ENCODE assay signal across 26 cellular contexts in the genomic region with DNA sequence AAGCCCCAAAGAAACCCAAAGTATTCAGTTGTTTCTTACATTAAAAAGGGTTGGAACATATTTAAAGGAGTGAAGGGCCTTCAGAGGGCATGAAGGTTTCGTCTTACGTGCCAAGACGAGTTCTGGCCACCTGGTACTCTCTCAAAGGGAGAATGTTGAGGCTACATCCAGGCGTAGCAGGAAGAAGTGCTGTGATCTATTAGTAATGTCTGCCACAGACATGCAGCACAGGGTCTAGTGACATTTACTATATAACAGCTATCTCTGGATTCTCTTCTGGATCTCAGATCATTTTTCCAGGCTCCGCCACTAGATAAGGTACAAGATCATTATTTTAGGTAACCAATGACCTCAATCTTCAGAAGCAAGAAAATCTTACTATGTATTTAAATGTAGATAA.
A peak's percentile ranks its signal among the peaks of the same experiment; 100 is the strongest.
DNase-seq lines count a peak whose midpoint lies in the region; ATAC-seq, FAIRE-seq and TF ChIP-seq lines count a peak whose summit lies in the region.
"Had no signal": no experiment of that assay in that cellular context is flagged by ENCODE, and none has a peak within 500 bp of the region (broad histone marks: within the 10 kb centered on the region; RNA-seq: fewer than 3 reads in every experiment).

No MANE protein-coding gene starts in this region.

- H3K27ac ChIP-seq in DND-41 (ENCODE audit: low read length) (no peak overlapping the region), HCT116 (ENCODE audit: low read depth, low read length) (no peak overlapping the region), PC-3 (ENCODE audit: low read length) (peak overlapping the region; percentile 42), keratinocyte (ENCODE audit: control insufficient read depth, insufficient read depth, low read length) (no peak overlapping the region), HepG2 (ENCODE audit: extremely low read length, insufficient read depth, low read length) (no peak overlapping the region)
- H3K27ac ChIP-seq: A549; BLaER1 treated with 17β-estradiol and CSF1 and Interleukin-3, amounts not matched to agents 10 nM and 100 nM; KMS-11; SJCRH30 had no signal

- dilution Hi-C loops in keratinocyte (cut with MboI; ENCODE audit: extremely low pct_ligation_motif_present, low sequenced_read_pairs) = no loop called here

- ATAC-seq in DND-41 (ENCODE audit: insufficient read depth, low read depth) (peak; percentile 42; the same call in 1 of the 3 replicates), HCT116 (no peak; the same call in 1 of the 2 replicates), PC-3 (no peak), SK-N-SH treated with all-trans-retinoic acid at 6 μM for 48 hours (no peak), HepG2 (no peak)
- ATAC-seq: A549 had no signal

- in situ Hi-C loops in HepG2 (cut with HindIII; ENCODE audit: extremely low pct_ligation_motif_present, low pct_unique_long_range_greater_than_20kb) = no loop called here

- H3K27me3 ChIP-seq in DND-41 (ENCODE audit: insufficient read depth, low read length, poor library complexity) (no peaks in the 10 kb centered on the region), HCT116 (ENCODE audit: insufficient read depth, low read length) (no peaks in the 10 kb centered on the region), PC-3 (ENCODE audit: low read length) (no peaks in the 10 kb centered on the region), keratinocyte (ENCODE audit: control insufficient read depth, extremely low read depth, insufficient read depth, low read length) (no peaks in the 10 kb centered on the region), HepG2 (ENCODE audit: control insufficient read depth in 1 of 2, insufficient read depth in 2 of 2, low read length in 2 of 2) (no peaks in the 10 kb centered on the region)
- H3K27me3 ChIP-seq: BLaER1 treated with 17β-estradiol and CSF1 and Interleukin-3, amounts not matched to agents 10 nM and 100 nM; SJCRH30 had no signal

- H3K36me3 ChIP-seq in DND-41 (ENCODE audit: insufficient read depth, low read length) (no peaks in the 10 kb centered on the region), HCT116 (ENCODE audit: control insufficient read depth in 1 of 2, insufficient read depth in 2 of 2, low read length in 2 of 2) (no peaks in the 10 kb centered on the region), PC-3 (ENCODE audit: low read depth, low read length) (no peaks in the 10 kb centered on the region), keratinocyte (ENCODE audit: control insufficient read depth in 2 of 2, extremely low read depth in 1 of 2, insufficient read depth in 2 of 2, low read length in 2 of 2) (no peaks in the 10 kb centered on the region), HepG2 (replicated peaks in 1 of 2; ENCODE audit: control insufficient read depth in 1 of 2, insufficient read depth in 2 of 2, low read length in 2 of 2) (no peaks in the 10 kb centered on the region)
- H3K36me3 ChIP-seq: BLaER1 treated with 17β-estradiol and CSF1 and Interleukin-3, amounts not matched to agents 10 nM and 100 nM; SJCRH30 had no signal

- TF ChIP-seq RAD21 in HCT116 (IDR thresholded peaks at IDR 0.05; ENCODE audit: low read depth) (no peak), HepG2 (CRISPR knock-in tag; IDR thresholded peaks at IDR 0.05) (no peak)

- FAIRE-seq in keratinocyte (lab: Jason Lieb, UNC) (no peak), HepG2 (lab: Jason Lieb, UNC) (no peak)
- FAIRE-seq: A549, D721Med, HTR-8/SVneo, RCC 7860 had no signal

- POLR2A ChIA-PET in HCT116 (lab: Charles Lee) (no interaction called here), PC-3 (lab: Charles Lee; ENCODE audit: unreplicated experiment) (no interaction called here), HepG2 (lab: Yijun Ruan, JAX) (no interaction called here)

- H3K4me1 ChIP-seq in DND-41 (ENCODE audit: insufficient read depth, low read length) (no peaks in the 10 kb centered on the region), HCT116 (ENCODE audit: control insufficient read depth in 1 of 2, insufficient read depth in 2 of 2, low read length in 2 of 2) (no peaks in the 10 kb centered on the region), PC-3 (ENCODE audit: insufficient read depth, low read length) (peaks cover 23% of the 10 kb centered on the region), keratinocyte (ENCODE audit: control insufficient read depth, extremely low read depth, insufficient read depth, low read length) (no peaks in the 10 kb centered on the region), HepG2 (ENCODE audit: insufficient read depth, low read length) (peaks cover 7% of the 10 kb centered on the region; the same call in 1 of the 2 replicates)
- H3K4me1 ChIP-seq: SJCRH30 had no signal

- H3K9me1 ChIP-seq in keratinocyte (ENCODE audit: control insufficient read depth, extremely low read depth, insufficient read depth, low read length) = no peaks in the 10 kb centered on the region

- H4K20me1 ChIP-seq in DND-41 (ENCODE audit: insufficient read depth, low read length) (no peaks in the 10 kb centered on the region), HCT116 (ENCODE audit: insufficient read depth) (no peaks in the 10 kb centered on the region), PC-3 (ENCODE audit: low read length) (no peaks in the 10 kb centered on the region), keratinocyte (ENCODE audit: control insufficient read depth, extremely low read depth, insufficient read depth, low read length) (no peaks in the 10 kb centered on the region), HepG2 (ENCODE audit: insufficient read depth, low read length) (no peaks in the 10 kb centered on the region)
- H4K20me1 ChIP-seq: BLaER1 treated with 17β-estradiol and CSF1 and Interleukin-3, amounts not matched to agents 10 nM and 100 nM had no signal

- no peak for DNase-seq in DND-41
- no peak for DNase-seq in HCT116 (ENCODE audit: low read depth, low spot score)
- no peak for DNase-seq in PC-3
- no peak for DNase-seq in keratinocyte (ENCODE audit: low read depth, low spot score)
- DNase-seq in NCI-H1694 treated with DMSO at 0.1 percent for 48 hours (lab: John Stamatoyannopoulos, UW) = no peak
- DNase-seq in SHP77 treated with DMSO at 0.1 percent for 48 hours (lab: John Stamatoyannopoulos, UW) = no peak
- DNase-seq in HepG2 (ENCODE audit: low spot score) = no peak
- DNase-seq: AML-193; CD4-positive, alpha-beta T cell; DMS79 treated with DMSO at 0.1 percent for 48 hours; H9; NCI-H1092; NCI-H1417 treated with DMSO at 0.1 percent for 48 hours; NCI-H187; NCI-H2081 treated with DMSO at 0.1 percent for 48 hours; NCI-H446 treated with DMSO at 0.1 percent for 48 hours; NCI-H526; T-helper 2 cell had no signal

- TF ChIP-seq EP300 in HepG2 (IDR thresholded peaks at IDR 0.05; ENCODE audit: low read depth in 2 of 2, low read length in 2 of 2) = no peak
- no peak for TF ChIP-seq EP300 in HepG2 (CRISPR knock-in tag; IDR thresholded peaks at IDR 0.05; ENCODE audit: borderline replicate concordance)

- RAD21 ChIA-PET in HCT116 (lab: Charles Lee; ENCODE audit: low non-redundant PET in 1 of 2, low total read pairs in 2 of 2, uncharacterized antibody in 2 of 2, unreplicated experiment in 2 of 2) = no interaction called here

- H3K9me2 ChIP-seq in HCT116 (ENCODE audit: insufficient read depth) (no peaks in the 10 kb centered on the region), PC-3 (replicated peaks; ENCODE audit: low read length) (no peaks in the 10 kb centered on the region; the same call in 1 of the 2 replicates)

- H3K9me3 ChIP-seq in DND-41 (ENCODE audit: insufficient read depth, low read length, severe bottlenecking) (no peaks in the 10 kb centered on the region), HCT116 (ENCODE audit: control insufficient read depth in 1 of 2, insufficient read depth in 1 of 2, low read depth in 1 of 2, low read length in 2 of 2) (no peaks in the 10 kb centered on the region), PC-3 (ENCODE audit: low read length) (no peaks in the 10 kb centered on the region), keratinocyte (ENCODE audit: control insufficient read depth, low read depth, low read length) (no peaks in the 10 kb centered on the region), HepG2 (ENCODE audit: low read length) (no peaks in the 10 kb centered on the region)
- H3K9me3 ChIP-seq: A549; BLaER1 treated with 17β-estradiol and CSF1 and Interleukin-3, amounts not matched to agents 10 nM and 100 nM; SJCRH30 had no signal

- H3K79me2 ChIP-seq in DND-41 (ENCODE audit: insufficient read depth, low read length) (no peaks in the 10 kb centered on the region), HCT116 (ENCODE audit: insufficient read depth, low read length) (no peaks in the 10 kb centered on the region), PC-3 (ENCODE audit: low read length) (no peaks in the 10 kb centered on the region), keratinocyte (ENCODE audit: control insufficient read depth, insufficient read depth, low read length) (no peaks in the 10 kb centered on the region), HepG2 (ENCODE audit: insufficient read depth, low read length) (no peaks in the 10 kb centered on the region)

- WGBS in HepG2 (ENCODE audit: low lambda C conversion rate) = 45% methylated on average over 5 of the region's 5 CpGs

- peak overlapping the region; percentile 66; the same call in 1 of the 2 replicates for H2AFZ ChIP-seq in DND-41 (ENCODE audit: low read depth, low read length)
- peak overlapping the region; percentile 89 for H2AFZ ChIP-seq in HCT116 (ENCODE audit: low read depth, low read length, poor library complexity, severe bottlenecking)
- no peak overlapping the region for H2AFZ ChIP-seq in PC-3 (ENCODE audit: low read length)
- peak overlapping the region; percentile 25 for H2AFZ ChIP-seq in keratinocyte (ENCODE audit: control insufficient read depth, low read length)
- H2AFZ ChIP-seq in HepG2 (ENCODE audit: low read length) = no peak overlapping the region

- BruUV-seq in HCT116 (replicated peaks; lab: Mats Ljungman, UMichigan) (no TSS peak), PC-3 (replicated peaks; lab: Mats Ljungman, UMichigan) (no TSS peak), HepG2 (replicated peaks; lab: Mats Ljungman, UMichigan) (no TSS peak)

- CTCF ChIA-PET in HCT116 (lab: Charles Lee) = interaction anchor here (1.1 kb wide), 1 partner anchor 10 kb away, joined by 7 read pairs; no protein-coding TSS in a partner anchor
- CTCF ChIA-PET in PC-3 (lab: Charles Lee) = interaction anchor here (0.6 to 1.5 kb wide), 6 partner anchors 10 to 212 kb away, joined by 3 to 6 read pairs (median 3); no protein-coding TSS in a partner anchor
- CTCF ChIA-PET in HepG2 (lab: Yijun Ruan, JAX; ENCODE audit: low intra/inter-chr PET ratio, low total read pairs) = no interaction called here

- intact Hi-C loops in HCT116 (cut with micrococcal nuclease) = loop anchor here (10.0 kb wide), 1 partner anchor 350 kb away; no protein-coding TSS in a partner anchor
- intact Hi-C loops in PC-3 (cut with micrococcal nuclease) = loop anchor here (1.0 kb wide), 1 partner anchor 64 kb away; no protein-coding TSS in a partner anchor
- intact Hi-C loops in HepG2 (cut with micrococcal nuclease; ENCODE audit: unreplicated experiment) = no loop called here

- no peak overlapping the region for H3K9ac ChIP-seq in DND-41 (ENCODE audit: low read depth, low read length)
- no peak overlapping the region for H3K9ac ChIP-seq in HCT116 (ENCODE audit: low read length)
- H3K9ac ChIP-seq in PC-3 (ENCODE audit: low read length) = no peak overlapping the region
- H3K9ac ChIP-seq in keratinocyte (ENCODE audit: control insufficient read depth, extremely low read depth, insufficient read depth, low read length) = no peak overlapping the region
- H3K9ac ChIP-seq in HepG2 (ENCODE audit: insufficient read depth, low read depth, low read length) = no peak overlapping the region
- H3K9ac ChIP-seq: BLaER1 treated with 17β-estradiol and CSF1 and Interleukin-3, amounts not matched to agents 10 nM and 100 nM; KMS-11 had no signal

- H3K4me2 ChIP-seq in DND-41 (ENCODE audit: insufficient read depth, low read length) (no peak overlapping the region), HCT116 (ENCODE audit: low read length) (peak overlapping the region; percentile 8; the same call in 1 of the 2 replicates), PC-3 (ENCODE audit: low read length) (no peak overlapping the region), keratinocyte (ENCODE audit: control insufficient read depth, extremely low read depth, insufficient read depth, low read depth, low read length) (no peak overlapping the region), HepG2 (ENCODE audit: low read depth, low read length) (no peak overlapping the region)
- H3K4me2 ChIP-seq: BLaER1 treated with 17β-estradiol and CSF1 and Interleukin-3, amounts not matched to agents 10 nM and 100 nM; KMS-11 had no signal

- no peak for TF ChIP-seq POLR2A in HCT116 (IDR thresholded peaks at IDR 0.05; ENCODE audit: borderline replicate concordance, extremely low read depth, insufficient read depth, insufficient read length)
- TF ChIP-seq POLR2A in HepG2 (IDR thresholded peaks at IDR 0.05; ENCODE audit: insufficient read depth in 1 of 2, low read depth in 2 of 2, low read length in 2 of 2) = no peak

- TF ChIP-seq CTCF in DND-41 (IDR thresholded peaks at IDR 0.05; ENCODE audit: borderline replicate concordance, extremely low read depth, low read length, poor library complexity, severe bottlenecking) (no peak), HCT116 (IDR thresholded peaks at IDR 0.05 in 2 of 3, conservative IDR thresholded peaks at IDR 0.05 in 1 of 3; ENCODE audit: borderline replicate concordance in 1 of 3, insufficient read depth in 1 of 3, low read depth in 2 of 3, low read length in 2 of 3) (no peak), PC-3 (conservative IDR thresholded peaks at IDR 0.05; ENCODE audit: low read depth, low read length) (no peak), keratinocyte (optimal IDR thresholded peaks at IDR 0.05 in 1 of 3, IDR thresholded peaks at IDR 0.05 in 1 of 3, conservative IDR thresholded peaks at IDR 0.05 in 1 of 3; ENCODE audit: extremely low read depth in 1 of 3, insufficient read depth in 2 of 3, low read length in 3 of 3) (no peak), HepG2 (CRISPR knock-in tag; IDR thresholded peaks at IDR 0.05) (no peak)

- no peaks in the 10 kb centered on the region for H3F3A ChIP-seq in PC-3 (ENCODE audit: low read length, unreplicated experiment)

- no peak overlapping the region for H3K4me3 ChIP-seq in DND-41 (ENCODE audit: low read depth in 1 of 2, low read length in 2 of 2)
- H3K4me3 ChIP-seq in HCT116 (replicated peaks in 1 of 2; ENCODE audit: low read depth in 1 of 2, low read length in 2 of 2) = no peak overlapping the region
- no peak overlapping the region for H3K4me3 ChIP-seq in PC-3 (ENCODE audit: low read length)
- no peak overlapping the region for H3K4me3 ChIP-seq in keratinocyte (ENCODE audit: control insufficient read depth in 2 of 3, extremely low read depth in 1 of 3, insufficient read depth in 2 of 3, low read depth in 1 of 3, low read length in 3 of 3)
- H3K4me3 ChIP-seq in HepG2 (replicated peaks in 1 of 3; ENCODE audit: insufficient read depth in 1 of 3, low read depth in 2 of 3, low read length in 3 of 3) = no peak overlapping the region
- H3K4me3 ChIP-seq: A549; BLaER1 treated with 17β-estradiol and CSF1 and Interleukin-3, amounts not matched to agents 10 nM and 100 nM; SJCRH30 had no signal

Comparison
In these comparisons a context has a peak if more than half of its experiments do, and no peak if none do; other contexts are left out.
1. H2AFZ ChIP-seq: peak in DND-41 (single experiment), HCT116 (single experiment) and keratinocyte (single experiment); none in PC-3 (single experiment) and HepG2 (single experiment).